In genomic region chr20:59778615-59779200, GRCh38 we compare ENCODE assay signal across 14 cellular contexts.
DNase-seq lines count a peak whose midpoint lies in the region; ATAC-seq and TF ChIP-seq lines count a peak whose summit lies in the region.
"Had no signal": no experiment of that assay in that cellular context is flagged by ENCODE, and none has a peak within 500 bp of the region (broad histone marks: within the 10 kb centered on the region; RNA-seq: fewer than 3 reads in every experiment).

No MANE protein-coding gene starts in this region.

- peak; percentile 0 for DNase-seq in Calu3
- peak; percentile 5 for DNase-seq in GM13976 (ENCODE audit: low spot score)
- peak; percentile 17 for DNase-seq in activated CD8-positive, alpha-beta memory T cell treated with anti-CD3 and anti-CD28 coated beads, Interleukin-2, amount 50 U/mL, for 48 hours
- peak; percentile 73 for DNase-seq in osteocyte (ENCODE audit: extremely low spot score, unreplicated experiment)
- no peak for DNase-seq in naive thymus-derived CD8-positive, alpha-beta T cell
- DNase-seq in cortex of kidney (lab: John Stamatoyannopoulos, UW) = no peak
- DNase-seq: CD4-positive, CD25-positive, alpha-beta regulatory T cell; DMS53; NCI-H187; NCI-H82; SHP77; SK-N-SH had no signal

- H3K36me3 Mint-ChIP-seq in Calu3 (ENCODE audit: insufficient read depth, unreplicated experiment) (no peaks in the 10 kb centered on the region), osteocyte (ENCODE audit: unreplicated experiment) (no peaks in the 10 kb centered on the region)
- H3K36me3 Mint-ChIP-seq in naive thymus-derived CD8-positive, alpha-beta T cell = no peaks in the 10 kb centered on the region
- H3K36me3 Mint-ChIP-seq: CD4-positive, CD25-positive, alpha-beta regulatory T cell had no signal

- H3K27ac Mint-ChIP-seq in Calu3 (ENCODE audit: unreplicated experiment) (no peak overlapping the region), osteocyte (ENCODE audit: unreplicated experiment) (no peak overlapping the region)
- H3K27ac Mint-ChIP-seq in naive thymus-derived CD8-positive, alpha-beta T cell = no peak overlapping the region
- H3K27ac Mint-ChIP-seq: B cell; CD4-positive, CD25-positive, alpha-beta regulatory T cell had no signal

- POLR2A ChIA-PET in naive thymus-derived CD8-positive, alpha-beta T cell (lab: Charles Lee) = no interaction called here

- TF ChIP-seq CTCF in Calu3 (IDR thresholded peaks at IDR 0.05; ENCODE audit: unreplicated experiment) (no peak), GM13976 (IDR thresholded peaks at IDR 0.05; ENCODE audit: borderline replicate concordance, control extremely low read depth, extremely low read depth, insufficient read depth, missing control alignments) (no peak), osteocyte (IDR thresholded peaks at IDR 0.05) (no peak)

- H3K9me3 Mint-ChIP-seq in Calu3 (ENCODE audit: low read depth, unreplicated experiment) (no peaks in the 10 kb centered on the region), osteocyte (ENCODE audit: unreplicated experiment) (no peaks in the 10 kb centered on the region)
- no peaks in the 10 kb centered on the region for H3K9me3 Mint-ChIP-seq in naive thymus-derived CD8-positive, alpha-beta T cell

- H3K4me1 Mint-ChIP-seq in Calu3 (ENCODE audit: low read depth, unreplicated experiment) (peaks cover 7% of the 10 kb centered on the region), osteocyte (ENCODE audit: unreplicated experiment) (no peaks in the 10 kb centered on the region)
- H3K4me1 Mint-ChIP-seq in naive thymus-derived CD8-positive, alpha-beta T cell = peaks cover 0 to 3% (median 0%) of the 10 kb centered on the region in 4 donors
- H3K4me1 Mint-ChIP-seq: B cell; CD4-positive, CD25-positive, alpha-beta regulatory T cell had no signal

- in situ Hi-C loops in GM13976 (cut with MboI; ENCODE audit: low sequenced_read_pairs, unreplicated experiment) = no loop called here

- intact Hi-C loops in Calu3 (cut with micrococcal nuclease; ENCODE audit: unreplicated experiment) = no loop called here

- H3K27me3 Mint-ChIP-seq in Calu3 (ENCODE audit: unreplicated experiment) (no peaks in the 10 kb centered on the region), osteocyte (ENCODE audit: unreplicated experiment) (no peaks in the 10 kb centered on the region)
- H3K27me3 Mint-ChIP-seq in naive thymus-derived CD8-positive, alpha-beta T cell = peaks cover 2 to 20% (median 4%) of the 10 kb centered on the region in 5 donors
- H3K27me3 Mint-ChIP-seq: B cell; CD4-positive, CD25-positive, alpha-beta regulatory T cell had no signal

- CTCF ChIA-PET in Calu3 (lab: Charles Lee) = no interaction called here

- no TSS peak for BruUV-seq in Calu3 (replicated peaks; lab: Mats Ljungman, UMichigan)

- no peak for ATAC-seq in naive thymus-derived CD8-positive, alpha-beta T cell
- no peak for ATAC-seq in GM21529 (IDR thresholded peaks at IDR 0.05; ENCODE audit: unreplicated experiment)

- H3K4me3 Mint-ChIP-seq in Calu3 (ENCODE audit: low read depth, unreplicated experiment) (no peak overlapping the region), osteocyte (ENCODE audit: unreplicated experiment) (no peak overlapping the region)
- no peak overlapping the region for H3K4me3 Mint-ChIP-seq in naive thymus-derived CD8-positive, alpha-beta T cell
- H3K4me3 Mint-ChIP-seq: B cell; CD4-positive, CD25-positive, alpha-beta regulatory T cell had no signal

Comparison
In these comparisons a context has a peak if more than half of its experiments do, and no peak if none do; other contexts are left out.
1. DNase-seq: peak in Calu3 (single experiment), GM13976 (single experiment), activated CD8-positive, alpha-beta memory T cell treated with anti-CD3 and anti-CD28 coated beads, Interleukin-2, amount 50 U/mL, for 48 hours (single experiment) and osteocyte (single experiment); none in naive thymus-derived CD8-positive, alpha-beta T cell (0 of 10) and cortex of kidney (single experiment).